22 cellular contexts compared by ENCODE assay signal in genomic region chr16:11134722-11135121, GRCh38.
A peak's percentile ranks its signal among the peaks of the same experiment; 100 is the strongest.
DNase-seq lines count a peak whose midpoint lies in the region; ATAC-seq and TF ChIP-seq lines count a peak whose summit lies in the region.
"Had no signal": no experiment of that assay in that cellular context is flagged by ENCODE, and none has a peak within 500 bp of the region (broad histone marks: within the 10 kb centered on the region; RNA-seq: fewer than 3 reads in every experiment).

No MANE protein-coding gene starts in this region.

- H3K4me3 ChIP-seq in DND-41 (ENCODE audit: low read depth in 1 of 2, low read length in 2 of 2) (no peak overlapping the region), gastrocnemius medialis (no peak overlapping the region), tibial artery (no peak overlapping the region)
- H3K4me3 ChIP-seq: ascending aorta, esophagus muscularis mucosa, gastroesophageal sphincter, lung, Peyer's patch had no signal

- TF ChIP-seq POLR2A in gastrocnemius medialis (IDR thresholded peaks at IDR 0.05) = no peak

- no peaks in the 10 kb centered on the region for H4K20me1 ChIP-seq in DND-41 (ENCODE audit: insufficient read depth, low read length)

- no peak overlapping the region for H2AFZ ChIP-seq in DND-41 (ENCODE audit: low read depth, low read length)

- H3K27me3 ChIP-seq in DND-41 (ENCODE audit: insufficient read depth, low read length, poor library complexity) = no peaks in the 10 kb centered on the region
- H3K27me3 ChIP-seq in gastrocnemius medialis = no peaks in the 10 kb centered on the region
- no peaks in the 10 kb centered on the region for H3K27me3 ChIP-seq in tibial artery
- H3K27me3 ChIP-seq: ascending aorta, esophagus muscularis mucosa, gastroesophageal sphincter, Peyer's patch had no signal

- H3K79me2 ChIP-seq in DND-41 (ENCODE audit: insufficient read depth, low read length) = peaks cover 5% of the 10 kb centered on the region; the same call in 1 of the 2 replicates

- H3K4me2 ChIP-seq in DND-41 (ENCODE audit: insufficient read depth, low read length) = no peak overlapping the region

- H3K4me1 ChIP-seq in DND-41 (ENCODE audit: insufficient read depth, low read length) = peaks cover 46% of the 10 kb centered on the region
- peaks cover 64 to 79% of the 10 kb centered on the region in 2 donors for H3K4me1 ChIP-seq in gastrocnemius medialis
- peaks cover 0 to 83% (median 51%) of the 10 kb centered on the region in 4 donors for H3K4me1 ChIP-seq in tibial artery

- CTCF ChIA-PET in RWPE1 (lab: Yijun Ruan, JAX) = interaction anchor here (0.6 to 1.7 kb wide), 2 partner anchors 120 to 828 kb away, joined by 3 to 6 read pairs; no protein-coding TSS in a partner anchor

- POLR2A ChIA-PET in RWPE1 (lab: Yijun Ruan, JAX; ENCODE audit: low non-redundant PET) = no interaction called here

- H3K9me3 ChIP-seq in DND-41 (ENCODE audit: insufficient read depth, low read length, severe bottlenecking) = no peaks in the 10 kb centered on the region
- no peaks in the 10 kb centered on the region for H3K9me3 ChIP-seq in gastrocnemius medialis
- no peaks in the 10 kb centered on the region for H3K9me3 ChIP-seq in tibial artery
- H3K9me3 ChIP-seq: ascending aorta, esophagus muscularis mucosa, gastroesophageal sphincter, Peyer's patch, SK-N-SH had no signal

- H3K27ac ChIP-seq in DND-41 (ENCODE audit: low read length) (peak overlapping the region; percentile 20), RWPE1 (peak overlapping the region; percentile 63), gastrocnemius medialis (peak overlapping the region; percentile 86 to 90 (median 90)), tibial artery (no peak overlapping the region)
- H3K27ac ChIP-seq: Peyer's patch had no signal

- in situ Hi-C loops in gastrocnemius medialis (cut with MboI; ENCODE audit: low sequenced_read_pairs in 4 of 4) = loop anchor here in 1 of 4 donors (25.0 kb wide), 1 partner anchor 103 kb away; no protein-coding TSS in a partner anchor

- ATAC-seq in DND-41 (ENCODE audit: insufficient read depth, low read depth) = no peak
- ATAC-seq in left ventricle myocardium superior = peak; percentile 30
- no peak for ATAC-seq in gastrocnemius medialis
- ATAC-seq: effector memory CD8-positive, alpha-beta T cell had no signal

- peaks cover 30% of the 10 kb centered on the region for H3K36me3 ChIP-seq in DND-41 (ENCODE audit: insufficient read depth, low read length)
- H3K36me3 ChIP-seq in gastrocnemius medialis = no peaks in the 10 kb centered on the region
- no peaks in the 10 kb centered on the region for H3K36me3 ChIP-seq in tibial artery
- H3K36me3 ChIP-seq: ascending aorta, Peyer's patch had no signal

- TF ChIP-seq CTCF in DND-41 (IDR thresholded peaks at IDR 0.05; ENCODE audit: borderline replicate concordance, extremely low read depth, low read length, poor library complexity, severe bottlenecking) = no peak
- TF ChIP-seq CTCF in RWPE1 (conservative IDR thresholded peaks at IDR 0.05; ENCODE audit: low read depth) = no peak
- no peak for TF ChIP-seq CTCF in gastrocnemius medialis (IDR thresholded peaks at IDR 0.05 in 4 of 5, conservative IDR thresholded peaks at IDR 0.05 in 1 of 5)
- no peak for TF ChIP-seq CTCF in tibial artery (IDR thresholded peaks at IDR 0.05)

- intact Hi-C loops in left ventricle myocardium superior (cut with micrococcal nuclease) (no loop called here), gastrocnemius medialis (cut with DNase I; ENCODE audit: low total_unique reads) (loop anchor here (1.0 to 5.0 kb wide), 4 partner anchors 11 to 363 kb away; no protein-coding TSS in a partner anchor), tibial artery (cut with DNase I; ENCODE audit: low total_unique reads) (loop anchor here (10.0 kb wide), 1 partner anchor 210 kb away; the partner anchor contains the start of gene RMI2)

- DNase-seq in DND-41 (no peak), RWPE1 (ENCODE audit: low spot score) (no peak), left ventricle myocardium superior (peak; percentile 63), gastrocnemius medialis (peak in 1 of 2 donors; percentile 62), midbrain (lab: John Stamatoyannopoulos, UW) (no peak), NCI-H510A treated with DMSO at 0.1 percent for 48 hours (lab: John Stamatoyannopoulos, UW) (no peak), tibial artery (no peak)
- DNase-seq: activated CD4-positive, alpha-beta memory T cell treated with anti-CD3 and anti-CD28 coated beads for 36 hours; activated naive CD4-positive, alpha-beta T cell treated with Interleukin-2 at 50 U/mL for 16 hours; activated T-cell treated with anti-CD3 and anti-CD28 coated beads for 4 hours; effector memory CD8-positive, alpha-beta T cell; kidney; NCI-H1105 treated with DMSO at 0.1 percent for 48 hours; NCI-H2081; NK-92 treated with Interleukin-12 subunit alpha and Interleukin-12 subunit beta, amount 100 ng/mL, for 24 hours; occipital lobe; Peyer's patch; SK-N-SH had no signal

- no peak overlapping the region for H3K9ac ChIP-seq in DND-41 (ENCODE audit: low read depth, low read length)
- H3K9ac ChIP-seq: SK-N-SH had no signal

Comparison
In these comparisons a context has a peak if more than half of its experiments do, and no peak if none do; other contexts are left out.
1. H3K27ac ChIP-seq: peak in DND-41 (single experiment), RWPE1 (single experiment) and gastrocnemius medialis (4 of 4); none in tibial artery (0 of 2).